1 cellular context compared by ENCODE assay signal in genomic region chr12:118310320-118310719, GRCh38.
TF ChIP-seq lines count a peak whose summit lies in the region.

No MANE protein-coding gene starts in this region.

TF ChIP-seq in K562, 482 proteins besides CTCF, POLR2A, EP300 and RAD21 (continued from another document):
- TF ChIP-seq, protein P1, sequence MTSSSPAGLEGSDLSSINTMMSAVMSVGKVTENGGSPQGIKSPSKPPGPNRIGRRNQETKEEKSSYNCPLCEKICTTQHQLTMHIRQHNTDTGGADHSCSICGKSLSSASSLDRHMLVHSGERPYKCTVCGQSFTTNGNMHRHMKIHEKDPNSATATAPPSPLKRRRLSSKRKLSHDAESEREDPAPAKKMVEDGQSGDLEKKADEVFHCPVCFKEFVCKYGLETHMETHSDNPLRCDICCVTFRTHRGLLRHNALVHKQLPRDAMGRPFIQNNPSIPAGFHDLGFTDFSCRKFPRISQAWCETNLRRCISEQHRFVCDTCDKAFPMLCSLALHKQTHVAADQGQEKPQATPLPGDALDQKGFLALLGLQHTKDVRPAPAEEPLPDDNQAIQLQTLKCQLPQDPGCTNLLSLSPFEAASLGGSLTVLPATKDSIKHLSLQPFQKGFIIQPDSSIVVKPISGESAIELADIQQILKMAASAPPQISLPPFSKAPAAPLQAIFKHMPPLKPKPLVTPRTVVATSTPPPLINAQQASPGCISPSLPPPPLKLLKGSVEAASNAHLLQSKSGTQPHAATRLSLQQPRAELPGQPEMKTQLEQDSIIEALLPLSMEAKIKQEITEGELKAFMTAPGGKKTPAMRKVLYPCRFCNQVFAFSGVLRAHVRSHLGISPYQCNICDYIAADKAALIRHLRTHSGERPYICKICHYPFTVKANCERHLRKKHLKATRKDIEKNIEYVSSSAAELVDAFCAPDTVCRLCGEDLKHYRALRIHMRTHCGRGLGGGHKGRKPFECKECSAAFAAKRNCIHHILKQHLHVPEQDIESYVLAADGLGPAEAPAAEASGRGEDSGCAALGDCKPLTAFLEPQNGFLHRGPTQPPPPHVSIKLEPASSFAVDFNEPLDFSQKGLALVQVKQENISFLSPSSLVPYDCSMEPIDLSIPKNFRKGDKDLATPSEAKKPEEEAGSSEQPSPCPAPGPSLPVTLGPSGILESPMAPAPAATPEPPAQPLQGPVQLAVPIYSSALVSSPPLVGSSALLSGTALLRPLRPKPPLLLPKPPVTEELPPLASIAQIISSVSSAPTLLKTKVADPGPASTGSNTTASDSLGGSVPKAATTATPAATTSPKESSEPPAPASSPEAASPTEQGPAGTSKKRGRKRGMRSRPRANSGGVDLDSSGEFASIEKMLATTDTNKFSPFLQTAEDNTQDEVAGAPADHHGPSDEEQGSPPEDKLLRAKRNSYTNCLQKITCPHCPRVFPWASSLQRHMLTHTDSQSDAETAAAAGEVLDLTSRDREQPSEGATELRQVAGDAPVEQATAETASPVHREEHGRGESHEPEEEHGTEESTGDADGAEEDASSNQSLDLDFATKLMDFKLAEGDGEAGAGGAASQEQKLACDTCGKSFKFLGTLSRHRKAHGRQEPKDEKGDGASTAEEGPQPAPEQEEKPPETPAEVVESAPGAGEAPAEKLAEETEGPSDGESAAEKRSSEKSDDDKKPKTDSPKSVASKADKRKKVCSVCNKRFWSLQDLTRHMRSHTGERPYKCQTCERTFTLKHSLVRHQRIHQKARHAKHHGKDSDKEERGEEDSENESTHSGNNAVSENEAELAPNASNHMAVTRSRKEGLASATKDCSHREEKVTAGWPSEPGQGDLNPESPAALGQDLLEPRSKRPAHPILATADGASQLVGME (CRISPR knock-in tag; IDR thresholded peaks at IDR 0.05), result no peak
- TF ChIP-seq RHOXF2B (CRISPR knock-in tag; conservative IDR thresholded peaks at IDR 0.05) (no peak), ATF2 (CRISPR knock-in tag; IDR thresholded peaks at IDR 0.05) (no peak), SMAD3 (CRISPR knock-in tag; conservative IDR thresholded peaks at IDR 0.05) (no peak)
TF ChIP-seq in K562: peak in this region for 5.
